34 cellular contexts compared by ENCODE assay signal in genomic region chr2:12693509-12693908, GRCh38.
"Had no signal": no experiment of that assay in that cellular context is flagged by ENCODE, and none has a peak within 500 bp of the region (broad histone marks: within the 10 kb centered on the region; RNA-seq: fewer than 3 reads in every experiment).

No MANE protein-coding gene starts in this region.

- DNase-seq: Karpas-422, Kasumi-1, KG1, MG63, MM.1S, MV-4-11, NCI-H1048, NCI-H1092, NCI-H1092 treated with DMSO at 0.1 percent for 48 hours, NCI-H1105, NCI-H1105 treated with DMSO at 0.1 percent for 48 hours, NCI-H1417, NCI-H1417 treated with DMSO at 0.1 percent for 48 hours, NCI-H1436, NCI-H1436 treated with DMSO at 0.1 percent for 48 hours, NCI-H146, NCI-H1694, NCI-H1694 treated with DMSO at 0.1 percent for 48 hours, NCI-H187, NCI-H187 treated with DMSO at 0.1 percent for 48 hours, NCI-H1930, NCI-H2029, NCI-H2029 treated with DMSO at 0.1 percent for 48 hours, NCI-H2081, NCI-H2081 treated with DMSO at 0.1 percent for 48 hours, NCI-H2107, NCI-H2171, NCI-H2171 treated with DMSO at 0.1 percent for 48 hours, NCI-H2227 treated with DMSO at 0.1 percent for 48 hours, NCI-H226, NCI-H345, NCI-H446, NCI-H446 treated with DMSO at 0.1 percent for 48 hours had no signal

- H3K27ac ChIP-seq: KMS-11 had no signal

- H3K27me3 ChIP-seq: MG63 had no signal

- H3K36me3 ChIP-seq: MG63 had no signal

- H3K4me3 ChIP-seq: MG63 had no signal

- H3K4me2 ChIP-seq: KMS-11 had no signal

- H3K9ac ChIP-seq: KMS-11 had no signal
